Comparison of ENCODE assay signal across 1 cellular context in the genomic region with DNA sequence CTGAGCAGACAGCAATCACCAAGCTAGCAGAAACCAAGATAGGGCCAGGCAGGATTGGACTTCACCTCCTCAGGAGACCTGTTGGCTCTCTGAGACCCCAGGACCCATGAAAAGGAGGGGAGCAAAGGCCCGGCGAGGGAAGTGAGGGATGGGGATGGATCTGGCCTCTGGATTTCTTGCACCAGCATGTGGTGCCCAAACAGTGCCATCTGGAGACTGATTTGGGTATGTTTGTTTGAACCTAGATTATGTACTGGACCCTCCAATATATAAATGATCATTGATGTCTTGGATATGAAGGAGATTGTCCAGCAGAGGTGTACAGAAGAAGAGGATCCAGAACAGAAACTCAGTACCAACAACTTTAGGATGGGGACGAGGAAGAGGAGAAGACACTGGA.
TF ChIP-seq lines count a peak whose summit lies in the region.

No MANE protein-coding gene starts in this region.

TF ChIP-seq in H1, 55 proteins besides CTCF, POLR2A, EP300 and RAD21:
- TF ChIP-seq KDM1A (IDR thresholded peaks at IDR 0.05; ENCODE audit: borderline replicate concordance, low read length), result no peak
- TF ChIP-seq KDM4A (IDR thresholded peaks at IDR 0.05; ENCODE audit: low read depth, low read length, severe bottlenecking), result no peak
- TF ChIP-seq TCF12 (IDR thresholded peaks at IDR 0.05; ENCODE audit: low read depth, low read length), result no peak
- no peak for TF ChIP-seq CBX5 (IDR thresholded peaks at IDR 0.05; ENCODE audit: low read depth, low read length)
